1 cellular context compared by ENCODE assay signal in genomic region chr15:87777054-87777498, GRCh38.
TF ChIP-seq lines count a peak whose summit lies in the region.

No MANE protein-coding gene starts in this region.

TF ChIP-seq in WTC11, 78 proteins besides CTCF, POLR2A, EP300 and RAD21 (continued from another document):
- no peak for TF ChIP-seq AFF4 (CRISPR knock-in tag; IDR thresholded peaks at IDR 0.05; ENCODE audit: borderline replicate concordance)
- no peak for TF ChIP-seq PRDM15 (CRISPR knock-in tag; IDR thresholded peaks at IDR 0.05)
- TF ChIP-seq CREM (CRISPR knock-in tag; IDR thresholded peaks at IDR 0.05) = no peak
- TF ChIP-seq HMGA2 (CRISPR knock-in tag; IDR thresholded peaks at IDR 0.05) = no peak
- TF ChIP-seq ZNF219 (CRISPR knock-in tag; IDR thresholded peaks at IDR 0.05; ENCODE audit: borderline replicate concordance) = no peak
- TF ChIP-seq ZNF281 (CRISPR knock-in tag; IDR thresholded peaks at IDR 0.05) = no peak
- TF ChIP-seq ZNF532 (CRISPR knock-in tag; IDR thresholded peaks at IDR 0.05; ENCODE audit: borderline replicate concordance) = no peak
- TF ChIP-seq GTF2I (CRISPR knock-in tag; conservative IDR thresholded peaks at IDR 0.05) = no peak
